Comparison of ENCODE assay signal across 28 cellular contexts in the genomic region with DNA sequence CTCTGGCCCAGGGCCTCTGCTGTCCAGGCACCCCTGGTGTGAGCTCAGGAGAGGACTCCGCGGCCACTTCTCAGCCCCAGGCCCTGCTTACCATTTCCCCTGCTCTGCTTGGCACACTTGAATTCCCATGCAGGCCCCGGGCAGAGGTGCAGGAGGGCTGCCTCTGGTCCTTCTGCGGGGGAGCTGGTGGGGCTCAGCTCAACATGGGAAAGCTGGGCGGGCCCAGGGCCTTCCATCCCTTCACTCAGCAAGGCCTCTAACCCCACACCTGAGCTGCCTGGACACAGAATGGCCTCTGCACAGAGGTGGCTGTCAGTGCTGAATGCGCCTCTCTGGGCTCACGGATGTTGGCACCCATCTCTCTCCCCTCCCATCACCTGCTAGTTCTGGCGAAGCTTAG. TPM values are rescaled to one million over a fixed set of nuclear protein-coding genes. Genes with fewer than 3 reads are reported as not detected.
"Had no signal": no experiment of that assay in that cellular context is flagged by ENCODE, and none has a peak within 500 bp of the region (broad histone marks: within the 10 kb centered on the region; RNA-seq: fewer than 3 reads in every experiment).

No MANE protein-coding gene starts in this region.

- H3K9me3 ChIP-seq: colonic mucosa, gastrocnemius medialis, heart left ventricle, pancreas, stomach, thyroid gland, vagina had no signal

- H3K27ac ChIP-seq: colonic mucosa, epithelial cell of prostate, gastrocnemius medialis, heart left ventricle, hepatocyte, pancreas, stomach, thyroid gland, vagina had no signal

- H3K9me3 Mint-ChIP-seq: dendritic cell treated with granulocyte-macrophage colony-stimulating factor and Interleukin-4, amounts not matched to agents 40 ng/mL and 50 ng/mL, for 4 days; memory B cell; nephron had no signal

- DNase-seq: colonic mucosa; effector memory CD4-positive, alpha-beta T cell; foreskin fibroblast; gastrocnemius medialis; heart left ventricle; kidney; occipital lobe; pancreas; retina; stimulated activated CD4-positive, alpha-beta T cell treated with anti-CD3 and anti-CD28 coated beads, Interleukin-12 subunit alpha, Interleukin-12 subunit beta, amount 100 ng/mL, for 4 hours; stimulated activated CD4-positive, alpha-beta T cell treated with anti-CD3 and anti-CD28 coated beads, Interleukin-1b, Interleukin-23, amount 100 ng/mL, for 48 hours; stimulated activated CD4-positive, alpha-beta T cell treated with anti-CD3 and anti-CD28 coated beads, Interleukin-4, amount 100 ng/mL, for 1 hour; stimulated activated CD8-positive, alpha-beta memory T cell treated with anti-CD3 and anti-CD28 coated beads, Interleukin-4, amount 100 ng/mL, for 48 hours; stimulated activated naive CD4-positive, alpha-beta T cell treated with Interleukin-2 at 50 U/mL for 16 hours; stomach; thyroid gland; trophoblast cell had no signal

- H3K4me3 ChIP-seq: colonic mucosa, gastrocnemius medialis, heart left ventricle, hepatocyte, lung, pancreas, smooth muscle cell, stomach, thyroid gland, vagina had no signal

- ATAC-seq: esophagus mucosa, gastrocnemius medialis, heart left ventricle, left lobe of liver, pancreas, sciatic nerve had no signal

- H3K27me3 ChIP-seq: colonic mucosa, gastrocnemius medialis, heart left ventricle, hepatocyte, pancreas, stomach, thyroid gland, vagina had no signal

- H3K4me3 Mint-ChIP-seq: dendritic cell treated with granulocyte-macrophage colony-stimulating factor and Interleukin-4, amounts not matched to agents 40 ng/mL and 50 ng/mL, for 4 days; memory B cell; nephron had no signal

- H3K36me3 ChIP-seq: colonic mucosa, pancreas, vagina had no signal

- H3K4me1 ChIP-seq: colonic mucosa, pancreas, stomach, thyroid gland, vagina had no signal

- H3K27ac Mint-ChIP-seq: dendritic cell treated with granulocyte-macrophage colony-stimulating factor and Interleukin-4, amounts not matched to agents 40 ng/mL and 50 ng/mL, for 4 days; memory B cell; nephron had no signal

- H3K27me3 Mint-ChIP-seq: dendritic cell treated with granulocyte-macrophage colony-stimulating factor and Interleukin-4, amounts not matched to agents 40 ng/mL and 50 ng/mL, for 4 days had no signal

RNA-seq across cellular contexts. Expression of a gene that starts 44.2 kb away (rescaled TPM):
- total RNA-seq: stomach had no signal
